Comparison of ENCODE assay signal across 1 cellular context in genomic region chr6:15246217-15247211, GRCh38.
A peak's percentile ranks its signal among the peaks of the same experiment; 100 is the strongest.
TF ChIP-seq lines count a peak whose summit lies in the region.

No MANE protein-coding gene starts in this region.

TF ChIP-seq in K562, 482 proteins besides CTCF, POLR2A, EP300 and RAD21 (continued from another document):
- no peak; the same call in 1 of the 2 replicates for TF ChIP-seq ZFX (CRISPR knock-in tag; IDR thresholded peaks at IDR 0.05)
- TF ChIP-seq CBFA2T3 (IDR thresholded peaks at IDR 0.05), result peak; percentile 31; the same call in 1 of the 2 replicates
- no peak; the same call in 1 of the 2 replicates for TF ChIP-seq ZC3H4 (CRISPR knock-in tag; IDR thresholded peaks at IDR 0.05; ENCODE audit: borderline replicate concordance)
- no peak for TF ChIP-seq FOXA3 (CRISPR knock-in tag; conservative IDR thresholded peaks at IDR 0.05 in 1 of 2, IDR thresholded peaks at IDR 0.05 in 1 of 2)
- TF ChIP-seq ZBTB12 (CRISPR knock-in tag; IDR thresholded peaks at IDR 0.05), result no peak
- TF ChIP-seq MYBL2 (IDR thresholded peaks at IDR 0.05; ENCODE audit: low read depth), result no peak
- no peak for TF ChIP-seq MYBL2 (CRISPR knock-in tag; IDR thresholded peaks at IDR 0.05; ENCODE audit: borderline replicate concordance)
- peak; percentile 28 for TF ChIP-seq SAP30 (IDR thresholded peaks at IDR 0.05; ENCODE audit: borderline replicate concordance, insufficient read depth, low read depth, low read length, poor library complexity, severe bottlenecking)
- TF ChIP-seq ATF1 (CRISPR knock-in tag; IDR thresholded peaks at IDR 0.05), result no peak
- TF ChIP-seq ATF1 (tag; IDR thresholded peaks at IDR 0.05), result no peak
- TF ChIP-seq MCM2 (IDR thresholded peaks at IDR 0.05; ENCODE audit: low read depth), result no peak
- no peak for TF ChIP-seq ETV1 (tag; conservative IDR thresholded peaks at IDR 0.05; ENCODE audit: low read depth)
- no peak for TF ChIP-seq HNRNPL (IDR thresholded peaks at IDR 0.05; ENCODE audit: low read depth, low read length)
- no peak for TF ChIP-seq ZNF232 (CRISPR knock-in tag; IDR thresholded peaks at IDR 0.05)
- TF ChIP-seq NR3C1 (CRISPR knock-in tag; IDR thresholded peaks at IDR 0.05), result no peak
- no peak; the same call in 1 of the 2 replicates for TF ChIP-seq FOSL1 (tag; conservative IDR thresholded peaks at IDR 0.05)
- no peak for TF ChIP-seq KDM2B (CRISPR knock-in tag; IDR thresholded peaks at IDR 0.05)
- 0 out of 2 replicates have a peak, but pooled peaks have one; percentile 37 for TF ChIP-seq ARID2 (IDR thresholded peaks at IDR 0.05)
- TF ChIP-seq ZNF197 (CRISPR knock-in tag; IDR thresholded peaks at IDR 0.05; ENCODE audit: low read depth), result no peak; the same call in 1 of the 2 replicates
- TF ChIP-seq FIP1L1 (IDR thresholded peaks at IDR 0.05; ENCODE audit: low read depth, low read length, poor library complexity, severe bottlenecking), result no peak
- no peak for TF ChIP-seq UBTF (IDR thresholded peaks at IDR 0.05; ENCODE audit: borderline replicate concordance in 1 of 2, low read depth in 2 of 2, low read length in 2 of 2)
- no peak for TF ChIP-seq CEBPB (tag; IDR thresholded peaks at IDR 0.05)
- no peak; the same call in 1 of the 2 replicates for TF ChIP-seq GABPA (tag; conservative IDR thresholded peaks at IDR 0.05; ENCODE audit: low read depth)
- no peak for TF ChIP-seq SMAD3 (CRISPR knock-in tag; conservative IDR thresholded peaks at IDR 0.05)
- no peak for TF ChIP-seq ZNF311 (CRISPR knock-in tag; IDR thresholded peaks at IDR 0.05)
- TF ChIP-seq SRF (CRISPR knock-in tag; IDR thresholded peaks at IDR 0.05), result no peak
- TF ChIP-seq ZNF740 (CRISPR knock-in tag; IDR thresholded peaks at IDR 0.05), result peak; percentile 77
- peak in 1 of 2 experiments; percentile 63; a peak in 1 of 4 replicates for TF ChIP-seq ZNF740 (tag; IDR thresholded peaks at IDR 0.05)
- TF ChIP-seq, protein P1, sequence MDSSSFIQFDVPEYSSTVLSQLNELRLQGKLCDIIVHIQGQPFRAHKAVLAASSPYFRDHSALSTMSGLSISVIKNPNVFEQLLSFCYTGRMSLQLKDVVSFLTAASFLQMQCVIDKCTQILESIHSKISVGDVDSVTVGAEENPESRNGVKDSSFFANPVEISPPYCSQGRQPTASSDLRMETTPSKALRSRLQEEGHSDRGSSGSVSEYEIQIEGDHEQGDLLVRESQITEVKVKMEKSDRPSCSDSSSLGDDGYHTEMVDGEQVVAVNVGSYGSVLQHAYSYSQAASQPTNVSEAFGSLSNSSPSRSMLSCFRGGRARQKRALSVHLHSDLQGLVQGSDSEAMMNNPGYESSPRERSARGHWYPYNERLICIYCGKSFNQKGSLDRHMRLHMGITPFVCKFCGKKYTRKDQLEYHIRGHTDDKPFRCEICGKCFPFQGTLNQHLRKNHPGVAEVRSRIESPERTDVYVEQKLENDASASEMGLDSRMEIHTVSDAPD (CRISPR knock-in tag; IDR thresholded peaks at IDR 0.05), result no peak
- no peak for TF ChIP-seq HMG20A (CRISPR knock-in tag; conservative IDR thresholded peaks at IDR 0.05)
- TF ChIP-seq LARP7 (IDR thresholded peaks at IDR 0.05), result peak; percentile 63; the same call in 1 of the 2 replicates
- TF ChIP-seq HINFP (tag; conservative IDR thresholded peaks at IDR 0.05; ENCODE audit: low read depth), result 0 out of 2 replicates have a peak, but pooled peaks have one; percentile 10
- no peak for TF ChIP-seq RBM14 (IDR thresholded peaks at IDR 0.05; ENCODE audit: borderline replicate concordance, insufficient read depth, low read depth, low read length)
- TF ChIP-seq, protein P2, sequence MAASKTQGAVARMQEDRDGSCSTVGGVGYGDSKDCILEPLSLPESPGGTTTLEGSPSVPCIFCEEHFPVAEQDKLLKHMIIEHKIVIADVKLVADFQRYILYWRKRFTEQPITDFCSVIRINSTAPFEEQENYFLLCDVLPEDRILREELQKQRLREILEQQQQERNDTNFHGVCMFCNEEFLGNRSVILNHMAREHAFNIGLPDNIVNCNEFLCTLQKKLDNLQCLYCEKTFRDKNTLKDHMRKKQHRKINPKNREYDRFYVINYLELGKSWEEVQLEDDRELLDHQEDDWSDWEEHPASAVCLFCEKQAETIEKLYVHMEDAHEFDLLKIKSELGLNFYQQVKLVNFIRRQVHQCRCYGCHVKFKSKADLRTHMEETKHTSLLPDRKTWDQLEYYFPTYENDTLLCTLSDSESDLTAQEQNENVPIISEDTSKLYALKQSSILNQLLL (CRISPR knock-in tag; IDR thresholded peaks at IDR 0.05; ENCODE audit: borderline replicate concordance), result no peak
- TF ChIP-seq TSHZ1 (CRISPR knock-in tag; IDR thresholded peaks at IDR 0.05), result no peak
- no peak for TF ChIP-seq RFX5 (IDR thresholded peaks at IDR 0.05; ENCODE audit: low read depth, low read length)
- no peak for TF ChIP-seq CREB3 (tag; conservative IDR thresholded peaks at IDR 0.05; ENCODE audit: low read depth)
- no peak for TF ChIP-seq ZNF121 (CRISPR knock-in tag; conservative IDR thresholded peaks at IDR 0.05)
- no peak for TF ChIP-seq BHLHE40 (IDR thresholded peaks at IDR 0.05; ENCODE audit: low read length)
- TF ChIP-seq ZNF583 (CRISPR knock-in tag; IDR thresholded peaks at IDR 0.05), result no peak
- TF ChIP-seq SMAD1 (IDR thresholded peaks at IDR 0.05; ENCODE audit: low read depth, low read length, partially characterized antibody), result no peak
- TF ChIP-seq ZNF445 (CRISPR knock-in tag; IDR thresholded peaks at IDR 0.05; ENCODE audit: low read depth), result no peak
- no peak for TF ChIP-seq NEUROD1 (IDR thresholded peaks at IDR 0.05; ENCODE audit: borderline replicate concordance, low read depth, low read length, partially characterized antibody)
- TF ChIP-seq SNRNP70 (optimal IDR thresholded peaks at IDR 0.05; ENCODE audit: low read depth, low read length), result no peak
- no peak for TF ChIP-seq GTF2A2 (tag; IDR thresholded peaks at IDR 0.05)
